9 cellular contexts compared by ENCODE assay signal in genomic region chr6:4351857-4352669, GRCh38.
DNase-seq lines count a peak whose midpoint lies in the region; ATAC-seq lines count a peak whose summit lies in the region.
"Had no signal": no experiment of that assay in that cellular context is flagged by ENCODE, and none has a peak within 500 bp of the region (broad histone marks: within the 10 kb centered on the region; RNA-seq: fewer than 3 reads in every experiment).

No MANE protein-coding gene starts in this region.

- H3K27me3 Mint-ChIP-seq in activated CD8-positive, alpha-beta memory T cell treated with anti-CD3 and anti-CD28 coated beads, Interleukin-2, amount 10 ng/mL, durations not matched to agents 7 days and 5 days = no peaks in the 10 kb centered on the region

- H3K27me3 ChIP-seq in NT2/D1 (ENCODE audit: insufficient read depth, insufficient read length) = no peaks in the 10 kb centered on the region
- H3K27me3 ChIP-seq in esophagus (ENCODE audit: control insufficient read depth in 1 of 2, insufficient read depth in 2 of 2, low read length in 2 of 2) = no peaks in the 10 kb centered on the region
- H3K27me3 ChIP-seq in mucosa of rectum (ENCODE audit: control insufficient read depth in 2 of 2, insufficient read depth in 2 of 2, low read length in 2 of 2) = no peaks in the 10 kb centered on the region

- 31 to 48% methylated on average over 20 of the region's 20 CpGs for WGBS in esophagus, 2 donors

- H3K9ac ChIP-seq in NT2/D1 (ENCODE audit: insufficient read length, low read depth) (no peak overlapping the region), mucosa of rectum (ENCODE audit: low read depth in 1 of 2, low read length in 2 of 2) (no peak overlapping the region)

- no peak overlapping the region for H3K4me3 Mint-ChIP-seq in activated CD8-positive, alpha-beta memory T cell treated with anti-CD3 and anti-CD28 coated beads, Interleukin-2, amount 10 ng/mL, durations not matched to agents 7 days and 5 days

- H3K4me1 Mint-ChIP-seq in activated CD8-positive, alpha-beta memory T cell treated with anti-CD3 and anti-CD28 coated beads, Interleukin-2, amount 10 ng/mL, durations not matched to agents 7 days and 5 days = no peaks in the 10 kb centered on the region

- CTCF ChIA-PET in activated CD8-positive, alpha-beta memory T cell treated with anti-CD3 and anti-CD28 coated beads, Interleukin-2, amount 10 ng/mL, durations not matched to agents 7 days and 5 days (lab: Charles Lee) = no interaction called here

- H3K36me3 Mint-ChIP-seq in activated CD8-positive, alpha-beta memory T cell treated with anti-CD3 and anti-CD28 coated beads, Interleukin-2, amount 10 ng/mL, durations not matched to agents 7 days and 5 days = no peaks in the 10 kb centered on the region

- H3K4me3 ChIP-seq in NT2/D1 (ENCODE audit: insufficient read length, low read depth) = peak overlapping the region; percentile 2
- peak overlapping the region in 1 of 2 donors; percentile 29 for H3K4me3 ChIP-seq in esophagus (ENCODE audit: low read depth in 1 of 2, low read length in 2 of 2)
- H3K4me3 ChIP-seq in mucosa of rectum (ENCODE audit: low read length in 2 of 2) = peak overlapping the region in 1 of 2 donors; percentile 47

- H3K27ac ChIP-seq in esophagus (ENCODE audit: low read depth in 2 of 2, low read length in 1 of 2) = peak overlapping the region; percentile 11 to 70
- H3K27ac ChIP-seq in mucosa of rectum (ENCODE audit: low read depth in 2 of 2, low read length in 2 of 2) = peak overlapping the region; percentile 26 to 64

- H3K9me3 ChIP-seq in NT2/D1 (ENCODE audit: insufficient read depth, low read length) = no peaks in the 10 kb centered on the region; the same call in 1 of the 2 replicates
- no peaks in the 10 kb centered on the region for H3K9me3 ChIP-seq in esophagus (ENCODE audit: control insufficient read depth in 2 of 2, insufficient read depth in 1 of 2, low read depth in 1 of 2, low read length in 1 of 2)
- H3K9me3 ChIP-seq in mucosa of rectum (ENCODE audit: control insufficient read depth in 2 of 2, low read length in 2 of 2) = no peaks in the 10 kb centered on the region

- H3K4me1 ChIP-seq in NT2/D1 (ENCODE audit: insufficient read depth, insufficient read length) = no peaks in the 10 kb centered on the region
- H3K4me1 ChIP-seq in esophagus (ENCODE audit: control insufficient read depth in 2 of 2, insufficient read depth in 2 of 2, low read length in 1 of 2) = peaks cover 2 to 11% of the 10 kb centered on the region in 2 donors
- H3K4me1 ChIP-seq in mucosa of rectum (ENCODE audit: control insufficient read depth in 2 of 2, insufficient read depth in 2 of 2, low read length in 2 of 2) = peaks cover 0 to 1% of the 10 kb centered on the region in 2 donors

- H3K36me3 ChIP-seq in NT2/D1 (ENCODE audit: insufficient read depth, insufficient read length, low read length) = no peaks in the 10 kb centered on the region
- H3K36me3 ChIP-seq in esophagus (ENCODE audit: control insufficient read depth in 2 of 2, insufficient read depth in 2 of 2, low read length in 1 of 2) = no peaks in the 10 kb centered on the region
- H3K36me3 ChIP-seq in mucosa of rectum (ENCODE audit: control insufficient read depth in 2 of 2, insufficient read depth in 2 of 2, low read length in 2 of 2) = no peaks in the 10 kb centered on the region

- ATAC-seq in activated CD8-positive, alpha-beta memory T cell treated with anti-CD3 and anti-CD28 coated beads, Interleukin-2, amount 10 ng/mL, durations not matched to agents 7 days and 5 days = no peak

- H3K27ac Mint-ChIP-seq in activated CD8-positive, alpha-beta memory T cell treated with anti-CD3 and anti-CD28 coated beads, Interleukin-2, amount 10 ng/mL, durations not matched to agents 7 days and 5 days = no peak overlapping the region

- in situ Hi-C loops in ACHN (cut with HindIII; ENCODE audit: low pct_ligation_motif_present, low pct_unique_long_range_greater_than_20kb, low sequenced_read_pairs) = no loop called here

- no peaks in the 10 kb centered on the region for H3K9me3 Mint-ChIP-seq in activated CD8-positive, alpha-beta memory T cell treated with anti-CD3 and anti-CD28 coated beads, Interleukin-2, amount 10 ng/mL, durations not matched to agents 7 days and 5 days (ENCODE audit: low read depth)

- DNase-seq in ACHN (peak; percentile 90), NT2/D1 (ENCODE audit: low read depth, low spot score) (peak; percentile 25), NCI-H2107 (lab: John Stamatoyannopoulos, UW) (no peak)
- DNase-seq in activated CD8-positive, alpha-beta memory T cell treated with anti-CD3 and anti-CD28 coated beads, Interleukin-2, amount 10 ng/mL, durations not matched to agents 7 days and 5 days = no peak
- DNase-seq in stimulated activated CD4-positive, alpha-beta T cell treated with anti-CD3 and anti-CD28 coated beads, Interleukin-2, amount 100 ng/mL, for 48 hours = no peak
- no peak for DNase-seq in stimulated activated naive CD4-positive, alpha-beta T cell treated with Interleukin-2 at 50 U/mL for 16 hours (lab: John Stamatoyannopoulos, UW)
- DNase-seq: NCI-H526 had no signal

Comparison
In these comparisons a context has a peak if more than half of its experiments do, and no peak if none do; other contexts are left out.
1. DNase-seq: peak in ACHN (single experiment) and NT2/D1 (single experiment); none in activated CD8-positive, alpha-beta memory T cell treated with anti-CD3 and anti-CD28 coated beads, Interleukin-2, amount 10 ng/mL, durations not matched to agents 7 days and 5 days (single experiment), stimulated activated CD4-positive, alpha-beta T cell treated with anti-CD3 and anti-CD28 coated beads, Interleukin-2, amount 100 ng/mL, for 48 hours (0 of 2), NCI-H2107 (single experiment) and stimulated activated naive CD4-positive, alpha-beta T cell treated with Interleukin-2 at 50 U/mL for 16 hours (single experiment).